28 cellular contexts compared by ENCODE assay signal in the genomic region with DNA sequence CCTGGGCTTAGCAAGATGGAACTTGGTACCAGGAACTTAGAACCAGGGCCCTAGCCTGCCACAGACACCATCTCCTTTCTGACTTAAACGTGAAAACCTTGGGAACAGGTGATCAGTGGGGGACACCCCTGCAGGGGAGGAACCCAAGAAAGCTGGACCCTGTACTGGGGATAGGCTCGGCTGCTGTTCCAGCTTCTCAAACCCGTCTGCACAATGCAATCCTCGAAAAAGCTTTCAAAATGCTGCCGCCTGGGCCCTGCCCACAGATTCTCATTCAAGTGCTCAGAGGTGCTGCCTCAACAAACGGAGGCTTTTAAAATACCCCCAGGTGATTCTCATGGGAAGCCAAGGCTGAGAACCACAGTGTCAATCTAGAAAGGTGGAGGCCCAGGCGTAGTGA.
"Had no signal": no experiment of that assay in that cellular context is flagged by ENCODE, and none has a peak within 500 bp of the region (broad histone marks: within the 10 kb centered on the region; RNA-seq: fewer than 3 reads in every experiment).

No MANE protein-coding gene starts in this region.

- H3K27ac ChIP-seq: PC-9, RWPE1, SJCRH30, SK-N-MC had no signal

- H3K4me3 ChIP-seq: K562, PC-9, SJCRH30, SK-N-MC had no signal

- ATAC-seq: K562, Panc1, SK-N-SH treated with all-trans-retinoic acid at 6 μM for 48 hours had no signal

- H3K36me3 ChIP-seq: SJCRH30 had no signal

- DNase-seq: KG1, MM.1S, MV-4-11, NCI-H1092, NCI-H1105, NCI-H1417 treated with DMSO at 0.1 percent for 48 hours, NCI-H1436 treated with DMSO at 0.1 percent for 48 hours, NCI-H1694 treated with DMSO at 0.1 percent for 48 hours, NCI-H187 treated with DMSO at 0.1 percent for 48 hours, NCI-H2029, NCI-H2081, NCI-H2171 treated with DMSO at 0.1 percent for 48 hours, NCI-H2227 treated with DMSO at 0.1 percent for 48 hours, NCI-H345, NCI-H446, NCI-H510A treated with DMSO at 0.1 percent for 48 hours, NCI-H524 treated with DMSO at 0.1 percent for 48 hours, NCI-H526 treated with DMSO at 0.1 percent for 48 hours, NCI-H774, PC-9, Right ventricle myocardium superior, SHP77 treated with DMSO at 0.1 percent for 48 hours, SJCRH30 had no signal

- H3K27me3 ChIP-seq: SJCRH30 had no signal

- H3K4me1 ChIP-seq: SJCRH30 had no signal

- H3K9me3 ChIP-seq: SJCRH30 had no signal
